Comparison of ENCODE assay signal across 8 cellular contexts in the genomic region with DNA sequence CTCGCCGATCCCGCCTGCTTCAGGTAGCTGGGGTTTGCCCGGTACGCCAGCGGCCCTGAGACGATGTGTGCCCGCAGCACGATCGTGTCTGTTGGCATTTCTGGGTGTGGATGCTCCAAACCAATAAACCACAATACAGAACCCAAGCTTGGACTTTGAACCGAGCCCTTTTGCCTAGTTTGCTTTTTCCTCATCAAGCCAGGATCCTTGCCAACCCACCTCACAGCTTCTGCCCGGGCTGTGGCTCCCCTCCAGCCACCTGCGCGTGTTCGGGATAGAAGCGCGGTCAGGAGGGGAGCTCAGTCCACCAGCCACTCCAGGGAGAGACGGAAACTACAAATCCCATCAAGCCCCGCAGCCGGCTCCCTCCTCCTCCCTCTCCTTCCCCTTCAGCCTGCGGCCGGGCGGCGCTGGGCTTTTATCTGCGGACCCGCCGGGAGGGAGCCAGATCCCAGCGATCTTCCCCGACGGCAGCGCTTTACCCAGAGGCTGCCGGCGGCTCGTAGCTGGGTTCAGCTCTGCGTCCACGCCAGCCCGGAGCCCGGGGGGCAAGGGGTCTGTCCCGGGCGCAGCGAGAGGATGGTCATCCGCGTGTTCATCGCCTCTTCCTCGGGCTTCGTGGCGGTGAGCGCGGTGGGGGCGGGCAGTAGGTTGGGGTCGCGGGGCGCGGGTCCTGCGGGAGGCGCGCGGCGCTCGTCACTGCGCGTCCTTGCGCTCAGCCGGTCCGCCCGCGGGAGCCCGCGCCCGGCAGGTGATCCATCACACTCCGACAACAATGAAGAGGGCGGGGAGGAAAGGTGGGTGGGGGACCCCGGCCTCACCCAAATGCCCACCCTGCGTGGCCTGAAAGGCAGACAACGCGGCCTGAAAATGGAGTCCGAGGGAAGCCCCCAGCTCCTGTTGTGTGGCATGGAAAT. TPM values are rescaled to one million over a fixed set of nuclear protein-coding genes. Genes with fewer than 3 reads are reported as not detected.
A peak's percentile ranks its signal among the peaks of the same experiment; 100 is the strongest.
DNase-seq lines count a peak whose midpoint lies in the region; ATAC-seq and TF ChIP-seq lines count a peak whose summit lies in the region.

SH3BGRL2 (plus strand) TSS at position 447 of the 917 bp plus-strand sequence; CDS start at position 580, 133 bp downstream.

- peak within 1 kb of the TSS; percentile 89 for H3K27ac Mint-ChIP-seq in Calu3 (ENCODE audit: unreplicated experiment)

- no peaks in the 10 kb centered on the region for H3K27me3 Mint-ChIP-seq in Calu3 (ENCODE audit: unreplicated experiment)

- H3K27me3 ChIP-seq in iPS-20b (ENCODE audit: insufficient read depth, low read length): peaks cover 29% of the 10 kb centered on the region

- peak; percentile 60 for ATAC-seq in GM21526 (IDR thresholded peaks at IDR 0.05; ENCODE audit: low FRiP score, unreplicated experiment)

- peak within 1 kb of the TSS; percentile 95 for H3K4me3 Mint-ChIP-seq in Calu3 (ENCODE audit: low read depth, unreplicated experiment)

- H3K36me3 Mint-ChIP-seq in Calu3 (ENCODE audit: insufficient read depth, unreplicated experiment): peaks cover 25% of the 10 kb centered on the region

- no peaks in the 10 kb centered on the region for H3K9me3 Mint-ChIP-seq in Calu3 (ENCODE audit: low read depth, unreplicated experiment)

- H3K4me1 Mint-ChIP-seq in Calu3 (ENCODE audit: low read depth, unreplicated experiment): peaks cover 49% of the 10 kb centered on the region

- no TSS peak for BruUV-seq in Calu3 (replicated peaks; lab: Mats Ljungman, UMichigan)

- intact Hi-C loops in Calu3 (cut with micrococcal nuclease; ENCODE audit: unreplicated experiment): no loop called here

- peak within 1 kb of the TSS; percentile 77; the same call in 1 of the 2 replicates for H3K9ac ChIP-seq in iPS-20b (ENCODE audit: low read depth, low read length)

- H3K27ac ChIP-seq in iPS-20b (ENCODE audit: low read length): no peak within 1 kb of the TSS

- DNase-seq in Calu3: peak; percentile 84
- no peak for DNase-seq in LNCaP clone FGC (ENCODE audit: low read depth)
- peak; percentile 76 for DNase-seq in SKM-1 (lab: John Stamatoyannopoulos, UW; ENCODE audit: unreplicated experiment)
- DNase-seq in cerebellar cortex (ENCODE audit: low spot score): peak; percentile 91
- peak; percentile 23 for DNase-seq in retinal pigment epithelial cell (ENCODE audit: low read depth)
- DNase-seq in NK-92 (lab: John Stamatoyannopoulos, UW; ENCODE audit: unreplicated experiment): no peak

- CTCF ChIA-PET in Calu3 (lab: Charles Lee): interaction anchor here (0.6 to 3.4 kb wide), 12 partner anchors 15 to 87 kb away, joined by 3 to 13 read pairs (median 4); no protein-coding TSS in a partner anchor

- H3K4me1 ChIP-seq in iPS-20b (ENCODE audit: insufficient read depth, low read length): peaks cover 6% of the 10 kb centered on the region

- H3K36me3 ChIP-seq in iPS-20b (ENCODE audit: insufficient read depth, low read depth, low read length): no peaks in the 10 kb centered on the region

- TF ChIP-seq CTCF in Calu3 (IDR thresholded peaks at IDR 0.05; ENCODE audit: unreplicated experiment): no peak
- no peak for TF ChIP-seq CTCF in LNCaP clone FGC (IDR thresholded peaks at IDR 0.05; ENCODE audit: control insufficient read depth, extremely low read depth, insufficient read depth)
- TF ChIP-seq CTCF in retinal pigment epithelial cell (conservative IDR thresholded peaks at IDR 0.05; ENCODE audit: low read depth, low read length): no peak

- H3K9me3 ChIP-seq in iPS-20b (ENCODE audit: insufficient read depth, low read depth, low read length): no peaks in the 10 kb centered on the region

- H3K4me3 ChIP-seq in LNCaP clone FGC (ENCODE audit: low read depth, low read length): peak within 1 kb of the TSS; percentile 77
- peak within 1 kb of the TSS; percentile 95 for H3K4me3 ChIP-seq in iPS-20b (ENCODE audit: low read length)
- peak within 1 kb of the TSS; percentile 85 for H3K4me3 ChIP-seq in retinal pigment epithelial cell (ENCODE audit: low read length)

RNA-seq across cellular contexts. Expression of gene SH3BGRL2, which starts in this region (rescaled TPM):
- total RNA-seq in Calu3 (2022): 44.3 and 46.1 TPM in 2 replicates

Comparison
In these comparisons a context has a peak if more than half of its experiments do, and no peak if none do; other contexts are left out.
1. DNase-seq: peak in Calu3 (single experiment), SKM-1 (single experiment), cerebellar cortex (single experiment) and retinal pigment epithelial cell (single experiment); none in LNCaP clone FGC (single experiment) and NK-92 (single experiment).
2. Peak in every context shown above with its lines, with median percentiles within 50 percentile points of each other: H3K4me3 ChIP-seq.